ENCODE assay signal across 8 cellular contexts in genomic region chr19:4814625-4815425, GRCh38. TPM values are rescaled to one million over a fixed set of nuclear protein-coding genes. Genes with fewer than 3 reads are reported as not detected.
DNase-seq lines count a peak whose midpoint lies in the region; ATAC-seq and TF ChIP-seq lines count a peak whose summit lies in the region.

No MANE protein-coding gene starts in this region.

- no peak for ATAC-seq in activated T-cell treated with anti-CD3 and anti-CD28 coated beads, Interleukin-2, amount 50 U/mL, for 4 hours
- no peak for ATAC-seq in HG02870 (IDR thresholded peaks at IDR 0.05; ENCODE audit: unreplicated experiment)

- no peak for TF ChIP-seq EP300 in stomach (IDR thresholded peaks at IDR 0.05)

- H3K27ac ChIP-seq in stomach = peak overlapping the region in 4 of 5 donors; percentile 61 to 92 (median 87)

- peaks cover 23% of the 10 kb centered on the region for H3K4me1 Mint-ChIP-seq in activated T-cell treated with anti-CD3 and anti-CD28 coated beads, Interleukin-2, amount 50 U/mL, for 4 hours (ENCODE audit: low read depth)

- no peak for TF ChIP-seq POLR2A in stomach (IDR thresholded peaks at IDR 0.05)

- H3K9me3 ChIP-seq in stomach = no peaks in the 10 kb centered on the region

- intact Hi-C loops in stomach (cut with DNase I; ENCODE audit: low total_unique reads) = no loop called here

- no peaks in the 10 kb centered on the region for H3K27me3 ChIP-seq in stomach

- peak overlapping the region; percentile 76 for H3K4me3 Mint-ChIP-seq in activated T-cell treated with anti-CD3 and anti-CD28 coated beads, Interleukin-2, amount 50 U/mL, for 4 hours

- no peaks in the 10 kb centered on the region for H3K27me3 Mint-ChIP-seq in activated T-cell treated with anti-CD3 and anti-CD28 coated beads, Interleukin-2, amount 50 U/mL, for 4 hours (ENCODE audit: low read depth)

- 68 to 75% (median 72%) methylated on average over 7 of the region's 7 CpGs for WGBS in stomach, 5 donors

- H3K36me3 ChIP-seq in stomach = peaks cover 20 to 40% (median 39%) of the 10 kb centered on the region in 4 donors

- H3K4me1 ChIP-seq in stomach = peaks cover 46 to 72% (median 54%) of the 10 kb centered on the region in 4 donors

- H3K36me3 Mint-ChIP-seq in activated T-cell treated with anti-CD3 and anti-CD28 coated beads, Interleukin-2, amount 50 U/mL, for 4 hours (ENCODE audit: insufficient read depth) = peaks cover 7% of the 10 kb centered on the region

- H3K9me3 Mint-ChIP-seq in activated T-cell treated with anti-CD3 and anti-CD28 coated beads, Interleukin-2, amount 50 U/mL, for 4 hours = no peaks in the 10 kb centered on the region

- no peak for DNase-seq in activated T-cell treated with anti-CD3 and anti-CD28 coated beads, Interleukin-2, amount 50 U/mL, for 4 hours
- no peak for DNase-seq in activated T-cell treated with anti-CD3 and anti-CD28 coated beads for 4 hours
- peak; percentile 78 for DNase-seq in RPMI7951 (ENCODE audit: low read depth)
- peak; percentile 90 for DNase-seq in fibroblast of mammary gland (ENCODE audit: low read depth)
- DNase-seq in stomach = no peak
- DNase-seq in cerebellum (ENCODE audit: low spot score) = no peak
- no peak for DNase-seq in NCI-H2029 (lab: John Stamatoyannopoulos, UW)

- TF ChIP-seq CTCF in fibroblast of mammary gland (conservative IDR thresholded peaks at IDR 0.05; ENCODE audit: control insufficient read depth, insufficient read depth, low read depth, low read length) = no peak
- TF ChIP-seq CTCF in stomach (IDR thresholded peaks at IDR 0.05) = no peak

- H3K4me3 ChIP-seq in fibroblast of mammary gland (ENCODE audit: control insufficient read depth, low read depth, low read length) = no peak overlapping the region
- H3K4me3 ChIP-seq in stomach = peak overlapping the region in 1 of 4 donors; percentile 30

RNA-seq across cellular contexts. Expression of gene TICAM1, which starts 16.7 kb away (rescaled TPM):
- 10 to 100 TPM; 31.4 to 41.2 (median 34.3) TPM for total RNA-seq in activated T-cell treated with anti-CD3 and anti-CD28 coated beads, Interleukin-2, amount 50 U/mL, for 4 hours
- total RNA-seq in RPMI7951 (2014; rRNA removed; shearing (Covaris generic)) = 2.4 and 2.5 TPM in 2 replicates
- total RNA-seq in stomach (10 to 100 TPM in 3 of 5 donors, 1 to 10 TPM in 2; 1.8 to 46.9 (median 19.6) TPM), cerebellum (0.91 TPM)
- polyA plus RNA-seq in stomach = 10 to 100 TPM; 11.6 to 16.2 (median 13.7) TPM

RNA-seq across cellular contexts. Expression of gene FEM1A, which starts 23.3 kb away (rescaled TPM):
- 10 to 100 TPM; 31.8 to 35.8 (median 34.7) TPM for total RNA-seq in activated T-cell treated with anti-CD3 and anti-CD28 coated beads, Interleukin-2, amount 50 U/mL, for 4 hours
- total RNA-seq in RPMI7951 (2014; rRNA removed; shearing (Covaris generic)) = 6.1 and 6.7 TPM in 2 replicates
- total RNA-seq in stomach (10 to 100 TPM in 3 of 5 donors, 1 to 10 TPM in 2; 8.8 to 30.7 (median 12.8) TPM), cerebellum (14.4 TPM)
- polyA plus RNA-seq in stomach = 1 to 10 TPM; 3.5 to 4.0 (median 3.8) TPM

RNA-seq across cellular contexts. Expression of gene PLIN3, which starts 52.6 kb away (rescaled TPM):
- total RNA-seq in activated T-cell treated with anti-CD3 and anti-CD28 coated beads, Interleukin-2, amount 50 U/mL, for 4 hours = 10 to 100 TPM; 15.8 to 20.6 (median 19.8) TPM
- total RNA-seq in RPMI7951 (2014; rRNA removed; shearing (Covaris generic)) = 177 and 194 TPM in 2 replicates
- total RNA-seq in stomach (10 to 100 TPM in 4 of 5 donors, 1 to 10 TPM in 1; 8.9 to 42.6 (median 16.3) TPM), cerebellum (12.7 TPM)
- 10 to 100 TPM; 39.2 to 55.3 (median 44.0) TPM for polyA plus RNA-seq in stomach

Comparison
In these comparisons a context has a peak if more than half of its experiments do, and no peak if none do; other contexts are left out.
1. DNase-seq: peak in RPMI7951 (single experiment) and fibroblast of mammary gland (single experiment); none in activated T-cell treated with anti-CD3 and anti-CD28 coated beads, Interleukin-2, amount 50 U/mL, for 4 hours (single experiment), activated T-cell treated with anti-CD3 and anti-CD28 coated beads for 4 hours (single experiment), stomach (single experiment), cerebellum (single experiment) and NCI-H2029 (single experiment).